ENCODE assay signal across 8 cellular contexts in the genomic region with DNA sequence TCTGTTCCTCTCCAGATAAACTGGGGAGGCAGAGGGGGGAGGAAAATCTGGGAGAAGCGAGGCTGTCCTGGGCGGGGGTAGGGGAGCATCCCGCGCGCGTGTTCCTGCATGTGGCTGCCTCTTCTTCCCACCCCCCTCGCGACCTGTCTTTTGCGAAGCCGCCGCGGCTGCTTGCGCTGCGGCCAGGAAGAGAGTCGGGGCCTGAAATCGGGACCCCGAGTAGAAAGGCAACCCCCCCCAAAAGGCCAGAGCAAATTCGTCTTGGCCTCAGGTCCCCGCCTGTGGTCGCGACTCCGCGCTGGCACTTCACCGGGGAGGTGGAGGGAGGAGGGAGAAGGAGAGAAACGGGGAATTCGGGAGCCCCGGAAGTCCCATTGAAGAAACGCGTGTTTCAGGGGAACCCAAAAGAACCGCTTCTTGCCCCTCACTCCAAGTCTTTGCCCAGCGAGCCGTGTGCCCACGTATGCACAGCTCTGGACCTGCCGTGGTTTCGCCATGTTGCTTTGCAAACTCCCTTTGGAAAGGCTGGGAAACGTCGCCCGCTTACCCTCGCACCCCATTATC. TPM values are rescaled to one million over a fixed set of nuclear protein-coding genes. Genes with fewer than 3 reads are reported as not detected.
A peak's percentile ranks its signal among the peaks of the same experiment; 100 is the strongest.
DNase-seq lines count a peak whose midpoint lies in the region; ATAC-seq lines count a peak whose summit lies in the region.

No MANE protein-coding gene starts in this region.

- peak overlapping the region; percentile 89 for H3K4me3 Mint-ChIP-seq in activated naive CD8-positive, alpha-beta T cell treated with anti-CD3 and anti-CD28 coated beads, Interleukin-2, amount 50 U/mL, for 24 hours
- H3K4me3 Mint-ChIP-seq in stimulated activated naive B cell treated with anti-CD40 and anti-IgM and Interleukin-4, amounts not matched to agents 10 μg/mL and 1 μg/mL and 100 μg/mL, for 72 hours, result peak overlapping the region; percentile 93 to 98

- peaks cover 29% of the 10 kb centered on the region for H3K4me1 ChIP-seq in iPS-18a (ENCODE audit: control insufficient read depth, low read depth, low read length)

- H3K4me1 Mint-ChIP-seq in activated naive CD8-positive, alpha-beta T cell treated with anti-CD3 and anti-CD28 coated beads, Interleukin-2, amount 50 U/mL, for 24 hours, result peaks cover 44% of the 10 kb centered on the region
- H3K4me1 Mint-ChIP-seq in stimulated activated naive B cell treated with anti-CD40 and anti-IgM and Interleukin-4, amounts not matched to agents 10 μg/mL and 1 μg/mL and 100 μg/mL, for 72 hours, result peaks cover 27 to 54% of the 10 kb centered on the region in 2 donors

- H3K36me3 Mint-ChIP-seq in activated naive CD8-positive, alpha-beta T cell treated with anti-CD3 and anti-CD28 coated beads, Interleukin-2, amount 50 U/mL, for 24 hours (ENCODE audit: low read depth), result peaks cover 49% of the 10 kb centered on the region
- H3K36me3 Mint-ChIP-seq in stimulated activated naive B cell treated with anti-CD40 and anti-IgM and Interleukin-4, amounts not matched to agents 10 μg/mL and 1 μg/mL and 100 μg/mL, for 72 hours, result peaks cover 21 to 36% of the 10 kb centered on the region in 2 donors

- H3K27ac ChIP-seq in iPS-18a (ENCODE audit: low read length), result peak overlapping the region; percentile 62

- peak overlapping the region; percentile 88 for H3K4me3 ChIP-seq in iPS-18a (ENCODE audit: low read length)

- peak overlapping the region; percentile 100 for H3K27ac Mint-ChIP-seq in activated naive CD8-positive, alpha-beta T cell treated with anti-CD3 and anti-CD28 coated beads, Interleukin-2, amount 50 U/mL, for 24 hours
- peak overlapping the region; percentile 97 for H3K27ac Mint-ChIP-seq in stimulated activated naive B cell treated with anti-CD40 and anti-IgM and Interleukin-4, amounts not matched to agents 10 μg/mL and 1 μg/mL and 100 μg/mL, for 72 hours

- peaks cover 30% of the 10 kb centered on the region for H3K27me3 ChIP-seq in iPS-18a (ENCODE audit: control insufficient read depth, insufficient read depth, low read length)

- peak overlapping the region; percentile 94 for H3K9ac ChIP-seq in iPS-18a (ENCODE audit: low read length)

- H3K27me3 Mint-ChIP-seq in activated naive CD8-positive, alpha-beta T cell treated with anti-CD3 and anti-CD28 coated beads, Interleukin-2, amount 50 U/mL, for 24 hours, result no peaks in the 10 kb centered on the region
- no peaks in the 10 kb centered on the region for H3K27me3 Mint-ChIP-seq in stimulated activated naive B cell treated with anti-CD40 and anti-IgM and Interleukin-4, amounts not matched to agents 10 μg/mL and 1 μg/mL and 100 μg/mL, for 72 hours

- H3K9me3 Mint-ChIP-seq in activated naive CD8-positive, alpha-beta T cell treated with anti-CD3 and anti-CD28 coated beads, Interleukin-2, amount 50 U/mL, for 24 hours, result no peaks in the 10 kb centered on the region
- no peaks in the 10 kb centered on the region for H3K9me3 Mint-ChIP-seq in stimulated activated naive B cell treated with anti-CD40 and anti-IgM and Interleukin-4, amounts not matched to agents 10 μg/mL and 1 μg/mL and 100 μg/mL, for 72 hours

- intact Hi-C loops in posterior vena cava (cut with DNase I), result loop anchor here (5.0 to 10.0 kb wide), 4 partner anchors 170 to 270 kb away; no protein-coding TSS in a partner anchor

- no peak for ATAC-seq in activated naive CD8-positive, alpha-beta T cell treated with anti-CD3 and anti-CD28 coated beads, Interleukin-2, amount 50 U/mL, for 24 hours
- no peak for ATAC-seq in stimulated activated naive B cell treated with anti-CD40 and anti-IgM and Interleukin-4, amounts not matched to agents 10 μg/mL and 1 μg/mL and 100 μg/mL, for 72 hours (replicated peaks)
- no peak for ATAC-seq in HG03565 (IDR thresholded peaks at IDR 0.05; ENCODE audit: unreplicated experiment)

- peaks cover 33% of the 10 kb centered on the region for H3K36me3 ChIP-seq in iPS-18a (ENCODE audit: control insufficient read depth, low read depth, low read length)

- DNase-seq in activated T-cell treated with anti-CD3 and anti-CD28 coated beads for 1 hour (ENCODE audit: low read depth) (peak; percentile 24), activated T-cell treated with anti-CD3 and anti-CD28 coated beads for 4 hours (no peak), UCSD-AML1 (lab: John Stamatoyannopoulos, UW; ENCODE audit: unreplicated experiment) (no peak), posterior vena cava (ENCODE audit: low spot score) (no peak)
- DNase-seq in activated naive CD8-positive, alpha-beta T cell treated with anti-CD3 and anti-CD28 coated beads, Interleukin-2, amount 50 U/mL, for 24 hours, result no peak
- DNase-seq in stimulated activated naive B cell treated with anti-CD40 and anti-IgM and Interleukin-4, amounts not matched to agents 10 μg/mL and 1 μg/mL and 100 μg/mL, for 72 hours, result no peak

- H3K9me3 ChIP-seq in iPS-18a (ENCODE audit: control insufficient read depth, low read depth, low read length), result no peaks in the 10 kb centered on the region

RNA-seq across cellular contexts. Expression of a gene that starts 0.9 kb away (rescaled TPM):
- 100 to 1,000 TPM; 101 to 129 TPM for total RNA-seq in posterior vena cava

RNA-seq across cellular contexts. Expression of a gene that starts 46.5 kb away (rescaled TPM):
- 10 to 100 TPM; 10.3 to 12.1 TPM for total RNA-seq in posterior vena cava
